29 cellular contexts compared by ENCODE assay signal in genomic region chr7:142414915-142415314, GRCh38.
"Had no signal": no experiment of that assay in that cellular context is flagged by ENCODE, and none has a peak within 500 bp of the region (broad histone marks: within the 10 kb centered on the region; RNA-seq: fewer than 3 reads in every experiment).

No MANE protein-coding gene starts in this region.

- H3K36me3 Mint-ChIP-seq: activated naive CD8-positive, alpha-beta T cell; T-cell had no signal

- H3K36me3 ChIP-seq: brain microvascular endothelial cell, esophagus squamous epithelium, gastroesophageal sphincter, heart right ventricle, WERI-Rb-1 had no signal

- H3K9me3 ChIP-seq: esophagus squamous epithelium, gastroesophageal sphincter, heart right ventricle had no signal

- H3K27me3 Mint-ChIP-seq: activated B cell treated with CpG ODN at 0.5 μM for 24 hours; activated naive CD8-positive, alpha-beta T cell; activated T-cell treated with anti-CD3 and anti-CD28 coated beads, Interleukin-2, amount 50 U/mL, for 24 hours; T-cell had no signal

- H3K4me3 Mint-ChIP-seq: activated B cell treated with CpG ODN at 0.5 μM for 24 hours; activated naive CD8-positive, alpha-beta T cell; activated T-cell treated with anti-CD3 and anti-CD28 coated beads, Interleukin-2, amount 50 U/mL, for 24 hours; T-cell; T-helper 1 cell treated with Interleukin-12 subunit alpha and Interleukin-12 subunit beta and Interleukin-4 antibody, amounts not matched to agents 30 μg/mL and 1 μg/mL, for 36 hours; T-helper 2 cell treated with Interferon-gamma antibody and Interleukin-4, amounts not matched to agents 5 μg/mL and 100 μg/mL, for 36 hours had no signal

- ATAC-seq: activated CD4-positive, CD25-positive, alpha-beta regulatory T cell treated with anti-CD3 and anti-CD28 coated beads, Interleukin-2, amount 50 U/mL, for 24 hours; activated T-cell treated with anti-CD3 and anti-CD28 coated beads, Interleukin-2, amount 50 U/mL, for 72 hours; gastroesophageal sphincter; heart right ventricle; T-cell had no signal

- H3K27ac Mint-ChIP-seq: activated B cell treated with CpG ODN at 0.5 μM for 24 hours; activated naive CD8-positive, alpha-beta T cell; activated T-cell treated with anti-CD3 and anti-CD28 coated beads, Interleukin-2, amount 50 U/mL, for 24 hours; activated T-cell treated with anti-CD3 and anti-CD28 coated beads, Interleukin-2, amount 50 U/mL, for 72 hours; T-helper 1 cell treated with Interleukin-12 subunit alpha and Interleukin-12 subunit beta and Interleukin-4 antibody, amounts not matched to agents 30 μg/mL and 1 μg/mL, for 36 hours had no signal

- H3K27me3 ChIP-seq: brain microvascular endothelial cell, esophagus squamous epithelium, gastroesophageal sphincter, heart right ventricle had no signal

- H3K9me3 Mint-ChIP-seq: activated T-cell treated with anti-CD3 and anti-CD28 coated beads, Interleukin-2, amount 50 U/mL, for 24 hours; activated T-cell treated with anti-CD3 and anti-CD28 coated beads, Interleukin-2, amount 50 U/mL, for 72 hours; T-cell; T-helper 1 cell treated with Interleukin-12 subunit alpha and Interleukin-12 subunit beta and Interleukin-4 antibody, amounts not matched to agents 30 μg/mL and 1 μg/mL, for 36 hours; T-helper 2 cell treated with Interferon-gamma antibody and Interleukin-4, amounts not matched to agents 5 μg/mL and 100 μg/mL, for 36 hours had no signal

- FAIRE-seq: astrocyte, colon, endometrium, endothelial cell of umbilical vein had no signal

- H3K4me1 ChIP-seq: esophagus squamous epithelium, gastroesophageal sphincter, heart right ventricle had no signal

- DNase-seq: activated B cell treated with CpG ODN at 0.5 μM for 24 hours; activated CD4-positive, alpha-beta T cell treated with anti-CD3 and anti-CD28 coated beads for 48 hours; activated CD4-positive, alpha-beta T cell treated with anti-CD3 and anti-CD28 coated beads, Interleukin-2, amount 50 U/mL, for 1 hour; activated CD4-positive, alpha-beta T cell treated with anti-CD3 and anti-CD28 coated beads, Interleukin-2, amount 50 U/mL, for 48 hours; activated CD8-positive, alpha-beta memory T cell treated with anti-CD3 and anti-CD28 coated beads, Interleukin-2, amount 50 U/mL, for 48 hours; activated gamma-delta T cell; activated naive CD4-positive, alpha-beta T cell treated with anti-CD3 and anti-CD28 coated beads, Interleukin-2, amount 50 U/mL, for 16 hours; activated naive CD4-positive, alpha-beta T cell treated with Interleukin-2 at 50 U/mL for 16 hours; activated T-cell treated with anti-CD3 and anti-CD28 coated beads for 4 hours; activated T-cell treated with anti-CD3 and anti-CD28 coated beads, Interleukin-2, amount 50 U/mL, for 24 hours; activated T-cell treated with anti-CD3 and anti-CD28 coated beads, Interleukin-2, amount 50 U/mL, for 72 hours; amniotic stem cell; brain microvascular endothelial cell; effector CD8-positive, alpha-beta T cell; esophagus squamous epithelium; foreskin melanocyte; heart right ventricle; T-cell; T1000; WERI-Rb-1 had no signal

- H3K27ac ChIP-seq: brain microvascular endothelial cell, esophagus squamous epithelium, gastroesophageal sphincter, heart right ventricle, WERI-Rb-1 had no signal

- H3K4me3 ChIP-seq: esophagus squamous epithelium, gastroesophageal sphincter, heart right ventricle had no signal

- H3K4me1 Mint-ChIP-seq: activated B cell treated with CpG ODN at 0.5 μM for 24 hours had no signal
